27 cellular contexts compared by ENCODE assay signal in the genomic region with DNA sequence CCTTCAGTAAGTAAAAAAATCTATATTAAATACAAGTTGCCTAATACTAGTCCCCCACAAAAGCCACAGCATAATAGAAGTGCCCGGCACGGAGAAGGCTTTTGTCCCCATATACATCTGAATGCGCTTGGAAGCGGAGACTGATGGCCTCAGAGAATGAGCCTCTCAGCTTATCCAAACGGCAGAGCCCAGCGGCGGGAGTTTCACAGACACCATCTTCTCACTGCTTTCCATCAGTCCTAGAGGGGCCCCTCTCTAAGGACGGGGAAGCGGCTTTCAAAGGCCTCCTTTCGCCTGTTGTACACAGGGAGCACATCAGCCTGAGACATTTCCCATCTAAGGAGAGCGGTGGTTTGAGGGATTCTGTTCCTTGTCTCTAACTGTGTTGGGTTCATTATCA. TPM values are rescaled to one million over a fixed set of nuclear protein-coding genes. Genes with fewer than 3 reads are reported as not detected.
A peak's percentile ranks its signal among the peaks of the same experiment; 100 is the strongest.
DNase-seq lines count a peak whose midpoint lies in the region; ATAC-seq and TF ChIP-seq lines count a peak whose summit lies in the region.
"Had no signal": no experiment of that assay in that cellular context is flagged by ENCODE, and none has a peak within 500 bp of the region (broad histone marks: within the 10 kb centered on the region; RNA-seq: fewer than 3 reads in every experiment).

No MANE protein-coding gene starts in this region.

- H3K27me3 ChIP-seq in cardiac muscle cell (no peaks in the 10 kb centered on the region), endodermal cell (ENCODE audit: control insufficient read depth, insufficient read depth, low read length, poor library complexity, severe bottlenecking) (no peaks in the 10 kb centered on the region), muscle layer of colon (ENCODE audit: control insufficient read depth in 1 of 2, insufficient read depth in 2 of 2, low read length in 2 of 2) (no peaks in the 10 kb centered on the region)
- H3K27me3 ChIP-seq: foreskin keratinocyte, upper lobe of right lung had no signal

- H3K4me3 Mint-ChIP-seq in endodermal cell (peak overlapping the region; percentile 18), type B pancreatic cell (peak overlapping the region; percentile 57), chondrocyte (ENCODE audit: unreplicated experiment) (no peak overlapping the region)
- H3K4me3 Mint-ChIP-seq: activated naive CD8-positive, alpha-beta T cell; memory B cell; T-helper 2 cell treated with Interferon-gamma antibody and Interleukin-4, amounts not matched to agents 5 μg/mL and 100 μg/mL, for 36 hours had no signal

- H3K4me1 ChIP-seq in cardiac muscle cell (ENCODE audit: low read depth) (peaks cover 55% of the 10 kb centered on the region), endodermal cell (ENCODE audit: control insufficient read depth, insufficient read depth, low read length) (peaks cover 13% of the 10 kb centered on the region), muscle layer of colon (ENCODE audit: insufficient read depth, low read length) (peaks cover 56% of the 10 kb centered on the region)
- H3K4me1 ChIP-seq: BE2C, foreskin keratinocyte, upper lobe of right lung had no signal

- H3K36me3 Mint-ChIP-seq in endodermal cell (ENCODE audit: low read depth) (peaks cover 43% of the 10 kb centered on the region), type B pancreatic cell (peaks cover 12% of the 10 kb centered on the region), chondrocyte (ENCODE audit: low read depth) (peaks cover 6% of the 10 kb centered on the region)
- H3K36me3 Mint-ChIP-seq: activated naive CD8-positive, alpha-beta T cell; memory B cell had no signal

- intact Hi-C loops in left ventricle myocardium superior (cut with micrococcal nuclease): no loop called here

- no peak for ATAC-seq in left ventricle myocardium superior
- ATAC-seq in stimulated activated naive CD8-positive, alpha-beta T cell treated with anti-CD3 and anti-CD28 coated beads, Interleukin-15, Interleukin-2, amounts not matched to agents 100 U/mL and 50 U/mL, for 24 hours: no peak
- no peak for ATAC-seq in HG02852 (IDR thresholded peaks at IDR 0.05; ENCODE audit: unreplicated experiment)
- ATAC-seq: foreskin keratinocyte, HepG2, SK-N-SH treated with all-trans-retinoic acid at 6 μM for 48 hours had no signal

- H3K27me3 Mint-ChIP-seq in endodermal cell (ENCODE audit: insufficient read depth) (no peaks in the 10 kb centered on the region), type B pancreatic cell (no peaks in the 10 kb centered on the region), chondrocyte (ENCODE audit: low read depth) (no peaks in the 10 kb centered on the region)

- H3K27ac ChIP-seq in cardiac muscle cell: peak overlapping the region; percentile 96
- H3K27ac ChIP-seq in endodermal cell (ENCODE audit: low read depth, low read length): peak overlapping the region; percentile 77
- H3K27ac ChIP-seq in muscle layer of colon (ENCODE audit: low read depth, low read length): peak overlapping the region; percentile 19
- H3K27ac ChIP-seq: foreskin keratinocyte, neutrophil, upper lobe of right lung had no signal

- DNase-seq in cardiac muscle cell (ENCODE audit: low read depth in 1 of 2, low spot score in 1 of 2): peak in 1 of 2 donors; percentile 83
- DNase-seq in left ventricle myocardium superior: no peak
- DNase-seq in endodermal cell: peak; percentile 85
- no peak for DNase-seq in type B pancreatic cell (ENCODE audit: extremely low spot score, unreplicated experiment)
- DNase-seq in stimulated activated naive CD8-positive, alpha-beta T cell treated with anti-CD3 and anti-CD28 coated beads, Interleukin-15, Interleukin-2, amounts not matched to agents 100 U/mL and 50 U/mL, for 24 hours: no peak
- no peak for DNase-seq in chondrocyte (ENCODE audit: low spot score)
- DNase-seq: activated CD4-positive, alpha-beta T cell treated with anti-CD3 and anti-CD28 coated beads, Interleukin-2, amount 50 U/mL, for 4 hours; activated CD8-positive, alpha-beta memory T cell treated with anti-CD3 and anti-CD28 coated beads, Interleukin-2, amount 50 U/mL, for 4 hours; BE2C; cerebellar nuclear complex; DMS79; effector CD8-positive, alpha-beta T cell; foreskin keratinocyte; hypothalamus; NCI-H1092 treated with DMSO at 0.1 percent for 48 hours; NCI-H2171; NCI-H526 treated with DMSO at 0.1 percent for 48 hours; upper lobe of right lung had no signal

- H3K9me3 Mint-ChIP-seq in endodermal cell: peaks cover 4% of the 10 kb centered on the region
- peaks cover 5% of the 10 kb centered on the region for H3K9me3 Mint-ChIP-seq in type B pancreatic cell
- H3K9me3 Mint-ChIP-seq in chondrocyte (ENCODE audit: low read depth): no peaks in the 10 kb centered on the region
- H3K9me3 Mint-ChIP-seq: activated T-helper 2 cell treated with anti-CD3 and anti-CD28 coated beads, Interferon-gamma antibody, Interleukin-2, Interleukin-4, amounts not matched to agents 10 μg/mL and 5 μg/mL and 100 μg/mL, durations not matched to agents 14 hours and 24 hours and 36 hours; memory B cell; T-helper 2 cell treated with Interferon-gamma antibody and Interleukin-4, amounts not matched to agents 5 μg/mL and 100 μg/mL, for 36 hours had no signal

- peak overlapping the region; percentile 91 for H3K27ac Mint-ChIP-seq in endodermal cell
- peak overlapping the region; percentile 70 for H3K27ac Mint-ChIP-seq in type B pancreatic cell
- H3K27ac Mint-ChIP-seq in chondrocyte (ENCODE audit: unreplicated experiment): no peak overlapping the region
- H3K27ac Mint-ChIP-seq: activated naive CD8-positive, alpha-beta T cell; activated T-helper 2 cell treated with anti-CD3 and anti-CD28 coated beads, Interferon-gamma antibody, Interleukin-2, Interleukin-4, amounts not matched to agents 10 μg/mL and 5 μg/mL and 100 μg/mL, durations not matched to agents 14 hours and 24 hours and 36 hours; memory B cell; T-helper 2 cell treated with Interferon-gamma antibody and Interleukin-4, amounts not matched to agents 5 μg/mL and 100 μg/mL, for 36 hours had no signal

- H3K36me3 ChIP-seq in cardiac muscle cell: no peaks in the 10 kb centered on the region
- H3K36me3 ChIP-seq in endodermal cell (ENCODE audit: control insufficient read depth, insufficient read depth, low read length): peaks cover 78% of the 10 kb centered on the region
- H3K36me3 ChIP-seq in muscle layer of colon (ENCODE audit: insufficient read depth, low read length): no peaks in the 10 kb centered on the region
- H3K36me3 ChIP-seq: BE2C, neutrophil, upper lobe of right lung had no signal

- 36 to 66% methylated on average over 6 to 11 of the region's 11 CpGs for WGBS in endodermal cell (ENCODE audit: insufficient coverage in 1 of 2, insufficient read length in 1 of 2), 2 experiments

- H3K4me1 Mint-ChIP-seq in endodermal cell (peaks cover 30% of the 10 kb centered on the region), type B pancreatic cell (ENCODE audit: unreplicated experiment) (peaks cover 36% of the 10 kb centered on the region), chondrocyte (ENCODE audit: low read depth) (peaks cover 62% of the 10 kb centered on the region)
- H3K4me1 Mint-ChIP-seq: memory B cell had no signal

- H3K9ac ChIP-seq in endodermal cell (ENCODE audit: extremely low read depth, low read length, poor library complexity, severe bottlenecking): no peak overlapping the region
- H3K9ac ChIP-seq in muscle layer of colon (ENCODE audit: low read length): no peak overlapping the region

- H3K4me3 ChIP-seq in cardiac muscle cell: no peak overlapping the region
- peak overlapping the region; percentile 36 for H3K4me3 ChIP-seq in endodermal cell (ENCODE audit: low read length)
- no peak overlapping the region for H3K4me3 ChIP-seq in muscle layer of colon (ENCODE audit: low read depth in 1 of 2, low read length in 2 of 2)
- H3K4me3 ChIP-seq: upper lobe of right lung had no signal

- no peak for TF ChIP-seq CTCF in cardiac muscle cell (IDR thresholded peaks at IDR 0.05; ENCODE audit: low read depth, low read length)
- TF ChIP-seq CTCF in endodermal cell (conservative IDR thresholded peaks at IDR 0.05): no peak
- no peak for TF ChIP-seq CTCF in type B pancreatic cell (conservative IDR thresholded peaks at IDR 0.05)
- TF ChIP-seq CTCF in chondrocyte (IDR thresholded peaks at IDR 0.05): no peak

- H3K9me3 ChIP-seq in cardiac muscle cell (ENCODE audit: low read depth) (no peaks in the 10 kb centered on the region), endodermal cell (ENCODE audit: control insufficient read depth, low read length) (no peaks in the 10 kb centered on the region), muscle layer of colon (ENCODE audit: low read length) (no peaks in the 10 kb centered on the region)
- H3K9me3 ChIP-seq: BE2C, neutrophil, upper lobe of right lung had no signal

RNA-seq across cellular contexts. Expression of a gene that starts 16.9 kb away (rescaled TPM):
- total RNA-seq in cardiac muscle cell: 107 and 122 TPM in 2 replicates
- polyA plus RNA-seq in cardiac muscle cell: 120 and 128 TPM in 2 replicates
- total RNA-seq in left ventricle myocardium superior: 18.9 TPM
- 100 to 1,000 TPM; 124 to 201 TPM for total RNA-seq in endodermal cell
- polyA plus RNA-seq in endodermal cell (2013, experiment 1 of 2): 132 TPM
- 112 TPM for polyA plus RNA-seq in endodermal cell (2013, experiment 2 of 2)
- total RNA-seq in type B pancreatic cell (ENCODE audit: low replicate concordance): 65.1 and 68.0 TPM in 2 replicates
- 85.2 to 93.6 TPM (median 86.4 TPM) in 3 replicates for total RNA-seq in chondrocyte

RNA-seq across cellular contexts. Expression of a gene that starts 34.3 kb away (rescaled TPM):
- total RNA-seq in cardiac muscle cell (26.8 and 28.4 TPM in 2 replicates), left ventricle myocardium superior (15.8 TPM), endodermal cell (10 to 100 TPM; 13.6 to 14.6 TPM), type B pancreatic cell (ENCODE audit: low replicate concordance) (16.2 and 20.1 TPM in 2 replicates), chondrocyte (10.0 to 13.1 TPM (median 10.3 TPM) in 3 replicates)
- polyA plus RNA-seq in cardiac muscle cell: 33.1 and 34.7 TPM in 2 replicates
- polyA plus RNA-seq in endodermal cell (2013, experiment 1 of 2): 13.7 TPM
- polyA plus RNA-seq in endodermal cell (2013, experiment 2 of 2): 11.9 TPM

Comparison
In these comparisons a context has a peak if more than half of its experiments do, and no peak if none do; other contexts are left out.
1. H3K27ac ChIP-seq: peak in every context shown above with its lines; median percentile 96 in cardiac muscle cell; 77 in endodermal cell; 19 in muscle layer of colon.